In genomic region chr17:8857919-8858318, GRCh38 we compare ENCODE assay signal across 8 cellular contexts. TPM values are rescaled to one million over a fixed set of nuclear protein-coding genes. Genes with fewer than 3 reads are reported as not detected.
DNase-seq lines count a peak whose midpoint lies in the region; ATAC-seq, FAIRE-seq and TF ChIP-seq lines count a peak whose summit lies in the region.

No MANE protein-coding gene starts in this region.

- H3K4me1 ChIP-seq in adrenal gland (replicated peaks in 1 of 2): peaks cover 0 to 14% of the 10 kb centered on the region in 2 donors

- no peak for DNase-seq in CD14-positive monocyte (ENCODE audit: low spot score)
- DNase-seq in HTR-8/SVneo (ENCODE audit: insufficient read length, low spot score): peak; percentile 86
- DNase-seq in activated naive CD8-positive, alpha-beta T cell treated with anti-CD3 and anti-CD28 coated beads, Interleukin-2, amount 50 U/mL, for 24 hours: peak; percentile 61
- peak; percentile 39 to 52 for DNase-seq in stimulated activated CD8-positive, alpha-beta memory T cell treated with anti-CD3 and anti-CD28 coated beads, Interleukin-7, amount 100 ng/mL, for 48 hours (ENCODE audit: extremely low read depth in 1 of 2, low read depth in 1 of 2)
- no peak for DNase-seq in mesothelial cell of epicardium (ENCODE audit: low spot score in 2 of 2, unreplicated experiment in 2 of 2)
- DNase-seq in RKO (ENCODE audit: low spot score): no peak
- no peak for DNase-seq in adrenal gland

- H3K27me3 ChIP-seq in adrenal gland: no peaks in the 10 kb centered on the region

- peaks cover 0 to 3% (median 0%) of the 10 kb centered on the region in 7 donors for H3K9me3 Mint-ChIP-seq in CD14-positive monocyte
- H3K9me3 Mint-ChIP-seq in activated naive CD8-positive, alpha-beta T cell treated with anti-CD3 and anti-CD28 coated beads, Interleukin-2, amount 50 U/mL, for 24 hours: no peaks in the 10 kb centered on the region
- no peaks in the 10 kb centered on the region for H3K9me3 Mint-ChIP-seq in mesothelial cell of epicardium

- peak; percentile 78 for FAIRE-seq in HTR-8/SVneo (lab: Jason Lieb, UNC)

- H3K27ac Mint-ChIP-seq in CD14-positive monocyte: peak overlapping the region in 6 of 7 donors; percentile 30 to 98 (median 88)
- peak overlapping the region; percentile 87 for H3K27ac Mint-ChIP-seq in activated naive CD8-positive, alpha-beta T cell treated with anti-CD3 and anti-CD28 coated beads, Interleukin-2, amount 50 U/mL, for 24 hours
- H3K27ac Mint-ChIP-seq in mesothelial cell of epicardium: no peak overlapping the region

- TF ChIP-seq POLR2A in GM18951 (IDR thresholded peaks at IDR 0.05; ENCODE audit: extremely low read depth, insufficient read depth, insufficient read length) (peak; percentile 29), adrenal gland (IDR thresholded peaks at IDR 0.05) (no peak)

- H3K36me3 Mint-ChIP-seq in CD14-positive monocyte: peaks cover 25 to 42% of the 10 kb centered on the region in 2 donors
- peaks cover 2% of the 10 kb centered on the region for H3K36me3 Mint-ChIP-seq in activated naive CD8-positive, alpha-beta T cell treated with anti-CD3 and anti-CD28 coated beads, Interleukin-2, amount 50 U/mL, for 24 hours (ENCODE audit: low read depth)
- H3K36me3 Mint-ChIP-seq in mesothelial cell of epicardium: no peaks in the 10 kb centered on the region

- in situ Hi-C loops in GM18951 (cut with MboI; ENCODE audit: low sequenced_read_pairs, unreplicated experiment): no loop called here

- peak; percentile 66 for ATAC-seq in activated naive CD8-positive, alpha-beta T cell treated with anti-CD3 and anti-CD28 coated beads, Interleukin-2, amount 50 U/mL, for 24 hours

- intact Hi-C loops in CD14-positive monocyte (cut with micrococcal nuclease) (loop anchor here in 1 of 2 donors (5.0 kb wide), 1 partner anchor 41 kb away; no protein-coding TSS in a partner anchor), adrenal gland (cut with DNase I) (no loop called here)

- no peak overlapping the region for H3K27ac ChIP-seq in adrenal gland

- no peaks in the 10 kb centered on the region for H3K36me3 ChIP-seq in adrenal gland (replicated peaks in 1 of 2)

- TF ChIP-seq CTCF in CD14-positive monocyte (IDR thresholded peaks at IDR 0.05) (no peak), mesothelial cell of epicardium (IDR thresholded peaks at IDR 0.05; ENCODE audit: unreplicated experiment) (no peak), adrenal gland (IDR thresholded peaks at IDR 0.05) (no peak)

- H3K4me3 Mint-ChIP-seq in CD14-positive monocyte: peak overlapping the region; percentile 24 to 28
- H3K4me3 Mint-ChIP-seq in activated naive CD8-positive, alpha-beta T cell treated with anti-CD3 and anti-CD28 coated beads, Interleukin-2, amount 50 U/mL, for 24 hours: peak overlapping the region; percentile 65
- H3K4me3 Mint-ChIP-seq in mesothelial cell of epicardium: no peak overlapping the region

- H3K27me3 Mint-ChIP-seq in CD14-positive monocyte (ENCODE audit: low read depth in 3 of 3): no peaks in the 10 kb centered on the region
- peaks cover 3% of the 10 kb centered on the region for H3K27me3 Mint-ChIP-seq in activated naive CD8-positive, alpha-beta T cell treated with anti-CD3 and anti-CD28 coated beads, Interleukin-2, amount 50 U/mL, for 24 hours
- H3K27me3 Mint-ChIP-seq in mesothelial cell of epicardium (ENCODE audit: low read depth): no peaks in the 10 kb centered on the region

- 27 to 41% (median 37%) methylated on average over 5 of the region's 5 CpGs for WGBS in adrenal gland, 4 donors

- H3K9me3 ChIP-seq in adrenal gland (replicated peaks in 1 of 3): no peaks in the 10 kb centered on the region

- no peak overlapping the region for H3K4me3 ChIP-seq in adrenal gland

- H3K4me1 Mint-ChIP-seq in CD14-positive monocyte (peaks cover 61% of the 10 kb centered on the region), mesothelial cell of epicardium (peaks cover 10% of the 10 kb centered on the region)
- peaks cover 50% of the 10 kb centered on the region for H3K4me1 Mint-ChIP-seq in activated naive CD8-positive, alpha-beta T cell treated with anti-CD3 and anti-CD28 coated beads, Interleukin-2, amount 50 U/mL, for 24 hours

RNA-seq across cellular contexts. Expression of gene PIK3R6, which starts 9.6 kb away (rescaled TPM):
- polyA plus RNA-seq in CD14-positive monocyte (1 to 10 TPM; 3.6 to 5.8 TPM), adrenal gland (1 to 10 TPM in 1 of 3 donors, under 1 TPM in 2; 0.26 to 1.5 (median 0.94) TPM)
- total RNA-seq in mesothelial cell of epicardium (not detected in 3 replicates), adrenal gland (1 to 10 TPM in 3 of 8 donors, under 1 TPM in 5; 0.48 to 1.7 (median 0.84) TPM)

RNA-seq across cellular contexts. Expression of gene MFSD6L, which starts 58.8 kb away (rescaled TPM):
- polyA plus RNA-seq in CD14-positive monocyte (under 1 TPM in 1 of 2 donors, not detected in 1; 0.08 TPM), adrenal gland (under 1 TPM in 2 of 3 donors, not detected in 1; 0.13 to 0.24 TPM)
- total RNA-seq in mesothelial cell of epicardium (3.0 to 4.4 TPM (median 4.0 TPM) in 3 replicates), adrenal gland (under 1 TPM in 2 of 8 donors, not detected in 6; 0.11 to 0.15 TPM)

Comparison
In these comparisons a context has a peak if more than half of its experiments do, and no peak if none do; other contexts are left out.
1. DNase-seq: peak in HTR-8/SVneo (single experiment), activated naive CD8-positive, alpha-beta T cell treated with anti-CD3 and anti-CD28 coated beads, Interleukin-2, amount 50 U/mL, for 24 hours (single experiment) and stimulated activated CD8-positive, alpha-beta memory T cell treated with anti-CD3 and anti-CD28 coated beads, Interleukin-7, amount 100 ng/mL, for 48 hours (2 of 2); none in CD14-positive monocyte (single experiment), mesothelial cell of epicardium (0 of 2), RKO (single experiment) and adrenal gland (0 of 7).